Comparison of ENCODE assay signal across 18 cellular contexts in genomic region chr11:61353109-61354067, GRCh38. TPM values are rescaled to one million over a fixed set of nuclear protein-coding genes. Genes with fewer than 3 reads are reported as not detected.
DNase-seq lines count a peak whose midpoint lies in the region; ATAC-seq and TF ChIP-seq lines count a peak whose summit lies in the region.
"Had no signal": no experiment of that assay in that cellular context is flagged by ENCODE, and none has a peak within 500 bp of the region (broad histone marks: within the 10 kb centered on the region; RNA-seq: fewer than 3 reads in every experiment).

No MANE protein-coding gene starts in this region.

- H3K4me1 ChIP-seq in BLaER1 (peaks cover 48% of the 10 kb centered on the region), IMR-90 (ENCODE audit: control insufficient read depth, insufficient read depth, low read length) (no peaks in the 10 kb centered on the region)
- H3K4me1 ChIP-seq: uterus had no signal

- no peaks in the 10 kb centered on the region for H4K20me1 ChIP-seq in BLaER1
- no peaks in the 10 kb centered on the region for H4K20me1 ChIP-seq in IMR-90 (ENCODE audit: insufficient read depth, low read length)

- H3K9me3 ChIP-seq in BLaER1 (no peaks in the 10 kb centered on the region), IMR-90 (ENCODE audit: control insufficient read depth, insufficient read depth, low read length) (no peaks in the 10 kb centered on the region)
- H3K9me3 ChIP-seq: uterus had no signal

- no peak overlapping the region for H3K56ac ChIP-seq in IMR-90 (ENCODE audit: extremely low read depth, insufficient read depth, low read length)

- no peak overlapping the region for H4K8ac ChIP-seq in IMR-90 (ENCODE audit: low read depth in 2 of 2, low read length in 2 of 2)

- H2BK20ac ChIP-seq in IMR-90 (ENCODE audit: low read depth, low read length), result no peak overlapping the region

- H3K4ac ChIP-seq in IMR-90 (ENCODE audit: low read depth, low read length), result no peak overlapping the region

- H3K27me3 ChIP-seq in BLaER1 (no peaks in the 10 kb centered on the region), IMR-90 (ENCODE audit: control insufficient read depth, insufficient read depth, low read length) (no peaks in the 10 kb centered on the region), brain microvascular endothelial cell (replicated peaks) (no peaks in the 10 kb centered on the region)
- H3K27me3 ChIP-seq: uterus had no signal

- H3K9ac ChIP-seq in BLaER1 (peak overlapping the region; percentile 53), IMR-90 (ENCODE audit: low read depth, low read length) (no peak overlapping the region)

- H2BK5ac ChIP-seq in IMR-90 (ENCODE audit: low read depth, low read length, poor library complexity, severe bottlenecking), result no peak overlapping the region

- WGBS in IMR-90 (ENCODE audit: extremely low coverage in 2 of 2, insufficient read length in 1 of 2), 2 experiments, result 90% methylated on average over 3 of the region's 15 CpGs; no CpG with 5 or more reads in 1 of the 2 experiments

- H3K79me1 ChIP-seq in IMR-90 (ENCODE audit: low read depth in 1 of 2, low read length in 2 of 2), result peaks cover 7 to 11% of the 10 kb centered on the region in 2 experiments; a peak in 3 of 4 replicates

- H3K14ac ChIP-seq in IMR-90 (replicated peaks; ENCODE audit: low read depth, low read length), result no peak overlapping the region

- intact Hi-C loops in IMR-90 (cut with micrococcal nuclease), result no loop called here

- peaks cover 11% of the 10 kb centered on the region for H3K4me1 Mint-ChIP-seq in activated naive CD8-positive, alpha-beta T cell treated with anti-CD3 and anti-CD28 coated beads, Interleukin-2, amount 50 U/mL, for 24 hours
- no peaks in the 10 kb centered on the region for H3K4me1 Mint-ChIP-seq in nephron progenitor cell

- H3K4me2 ChIP-seq in BLaER1 (peak overlapping the region; percentile 66), IMR-90 (ENCODE audit: low read depth, low read length) (no peak overlapping the region)

- peaks cover 9% of the 10 kb centered on the region for H3K9me1 ChIP-seq in IMR-90 (ENCODE audit: insufficient read depth, low read length)

- H3K36me3 ChIP-seq in BLaER1, result peaks cover 56% of the 10 kb centered on the region
- H3K36me3 ChIP-seq in IMR-90 (ENCODE audit: control insufficient read depth, insufficient read depth, low read length), result peaks cover 45% of the 10 kb centered on the region
- H3K36me3 ChIP-seq in brain microvascular endothelial cell (replicated peaks), result peaks cover 39% of the 10 kb centered on the region
- H3K36me3 ChIP-seq: uterus had no signal

- ATAC-seq in IMR-90 (ENCODE audit: low read depth), result no peak
- ATAC-seq in activated naive CD8-positive, alpha-beta T cell treated with anti-CD3 and anti-CD28 coated beads, Interleukin-2, amount 50 U/mL, for 24 hours, result no peak
- ATAC-seq in HG03095 (IDR thresholded peaks at IDR 0.05; ENCODE audit: unreplicated experiment), result no peak
- no peak for ATAC-seq in GM21360 (IDR thresholded peaks at IDR 0.05; ENCODE audit: unreplicated experiment)
- ATAC-seq: activated T-helper 17 cell treated with anti-CD3 and anti-CD28 coated beads, Interleukin-2, amount 50 U/mL, for 72 hours had no signal

- no peak overlapping the region for H3K23ac ChIP-seq in IMR-90 (ENCODE audit: low read depth, low read length)

- CTCF ChIA-PET in IMR-90 (lab: Yijun Ruan, JAX), result no interaction called here

- TF ChIP-seq CTCF in IMR-90 (conservative IDR thresholded peaks at IDR 0.05; ENCODE audit: low read depth, low read length) (no peak), nephron progenitor cell (IDR thresholded peaks at IDR 0.05) (no peak), brain microvascular endothelial cell (IDR thresholded peaks at IDR 0.05; ENCODE audit: low read depth, low read length, missing control alignments) (no peak)

- H4K91ac ChIP-seq in IMR-90 (ENCODE audit: insufficient read depth, low read depth, low read length), result no peak overlapping the region

- no peak overlapping the region for H2AK5ac ChIP-seq in IMR-90 (ENCODE audit: low read depth, low read length)

- H2AFZ ChIP-seq in IMR-90 (replicated peaks; ENCODE audit: low read length, poor library complexity), result no peak overlapping the region

- in situ Hi-C loops in IMR-90 (cut with MboI; ENCODE audit: low sequenced_read_pairs) (no loop called here), brain microvascular endothelial cell (cut with HindIII; ENCODE audit: low pct_ligation_motif_present, low sequenced_read_pairs) (no loop called here)

- H3K4me3 ChIP-seq in BLaER1 (no peak overlapping the region), IMR-90 (ENCODE audit: insufficient read depth, low read depth, low read length) (no peak overlapping the region), brain microvascular endothelial cell (ENCODE audit: low read depth, low read length) (no peak overlapping the region)
- H3K4me3 ChIP-seq: uterus had no signal

- H3K27me3 Mint-ChIP-seq in activated naive CD8-positive, alpha-beta T cell treated with anti-CD3 and anti-CD28 coated beads, Interleukin-2, amount 50 U/mL, for 24 hours, result no peaks in the 10 kb centered on the region
- H3K27me3 Mint-ChIP-seq in nephron progenitor cell (ENCODE audit: low read depth, poor library complexity), result peaks cover 5% of the 10 kb centered on the region
- H3K27me3 Mint-ChIP-seq: activated T-helper 17 cell treated with anti-CD3 and anti-CD28 coated beads, Interleukin-2, amount 50 U/mL, for 72 hours; central memory CD8-positive, alpha-beta T cell had no signal

- H3K36me3 Mint-ChIP-seq in activated naive CD8-positive, alpha-beta T cell treated with anti-CD3 and anti-CD28 coated beads, Interleukin-2, amount 50 U/mL, for 24 hours (ENCODE audit: low read depth), result peaks cover 15% of the 10 kb centered on the region
- peaks cover 4% of the 10 kb centered on the region for H3K36me3 Mint-ChIP-seq in nephron progenitor cell (ENCODE audit: low read depth)

- no peak overlapping the region for H2BK120ac ChIP-seq in IMR-90 (ENCODE audit: low read depth, low read length)

- BruUV-seq in IMR-90 (replicated peaks; lab: Mats Ljungman, UMichigan), result no TSS peak

- no peak for TF ChIP-seq RAD21 in IMR-90 (IDR thresholded peaks at IDR 0.05; ENCODE audit: low read length)

- no peak overlapping the region for H3K4me3 Mint-ChIP-seq in activated naive CD8-positive, alpha-beta T cell treated with anti-CD3 and anti-CD28 coated beads, Interleukin-2, amount 50 U/mL, for 24 hours
- no peak overlapping the region for H3K4me3 Mint-ChIP-seq in nephron progenitor cell
- H3K4me3 Mint-ChIP-seq: activated T-helper 17 cell treated with anti-CD3 and anti-CD28 coated beads, Interleukin-2, amount 50 U/mL, for 72 hours; central memory CD8-positive, alpha-beta T cell; immature natural killer cell had no signal

- no peak overlapping the region for H4K5ac ChIP-seq in IMR-90 (ENCODE audit: low read depth, low read length)

- peak overlapping the region; percentile 46 for H3K27ac Mint-ChIP-seq in activated naive CD8-positive, alpha-beta T cell treated with anti-CD3 and anti-CD28 coated beads, Interleukin-2, amount 50 U/mL, for 24 hours
- peak overlapping the region; percentile 62 for H3K27ac Mint-ChIP-seq in nephron progenitor cell
- H3K27ac Mint-ChIP-seq: activated T-helper 17 cell treated with anti-CD3 and anti-CD28 coated beads, Interleukin-2, amount 50 U/mL, for 72 hours; immature natural killer cell had no signal

- peak overlapping the region; percentile 3 for H2AK9ac ChIP-seq in IMR-90 (replicated peaks; ENCODE audit: low read depth, low read length, poor library complexity)

- TF ChIP-seq POLR2A in IMR-90 (IDR thresholded peaks at IDR 0.05; ENCODE audit: low read depth, low read length), result no peak

- H3K9me3 Mint-ChIP-seq in activated naive CD8-positive, alpha-beta T cell treated with anti-CD3 and anti-CD28 coated beads, Interleukin-2, amount 50 U/mL, for 24 hours, result no peaks in the 10 kb centered on the region
- no peaks in the 10 kb centered on the region for H3K9me3 Mint-ChIP-seq in nephron progenitor cell
- H3K9me3 Mint-ChIP-seq: activated T-helper 17 cell treated with anti-CD3 and anti-CD28 coated beads, Interleukin-2, amount 50 U/mL, for 72 hours; central memory CD8-positive, alpha-beta T cell; immature natural killer cell had no signal

- H3K27ac ChIP-seq in BLaER1 (peak overlapping the region; percentile 53; the same call in 1 of the 2 replicates), IMR-90 (ENCODE audit: insufficient read depth, low read length) (no peak overlapping the region), brain microvascular endothelial cell (no peak overlapping the region)
- H3K27ac ChIP-seq: uterus had no signal

- POLR2A ChIA-PET in IMR-90 (lab: Charles Lee; ENCODE audit: unreplicated experiment), result no interaction called here

- no peak overlapping the region for H2BK15ac ChIP-seq in IMR-90 (ENCODE audit: low read depth, low read length)

- H3K18ac ChIP-seq in IMR-90 (ENCODE audit: low read depth, low read length), result no peak overlapping the region

- dilution Hi-C loops in IMR-90 (cut with HindIII; ENCODE audit: low sequenced_read_pairs, unreplicated experiment), result no loop called here

- DNase-seq in IMR-90 (no peak), nephron progenitor cell (no peak), brain microvascular endothelial cell (no peak), germinal center (ENCODE audit: low spot score) (no peak)
- DNase-seq in activated naive CD8-positive, alpha-beta T cell treated with anti-CD3 and anti-CD28 coated beads, Interleukin-2, amount 50 U/mL, for 24 hours, result no peak
- DNase-seq: amniotic stem cell; effector CD8-positive, alpha-beta T cell; immature natural killer cell; mammary epithelial cell; NCI-H1092 treated with DMSO at 0.1 percent for 48 hours; NCI-H69; uterus had no signal

RNA-seq across cellular contexts. Expression of gene CYB561A3, which starts 8.3 kb away (rescaled TPM):
- 13.6 and 15.3 TPM in 2 replicates for total RNA-seq in IMR-90 (2012; rRNA removed)
- 36.5 and 39.2 TPM in 2 replicates for polyA plus RNA-seq in IMR-90 (2012; rRNA removed)
- 54.8 and 95.7 TPM in 2 replicates for polyA plus RNA-seq in IMR-90 (2012; cell fraction: cytosol; rRNA removed)
- polyA plus RNA-seq in IMR-90 (2012; cell fraction: nucleus; rRNA removed; ENCODE audit: low replicate concordance), result 63.9 and 103 TPM in 2 replicates

RNA-seq across cellular contexts. Expression of gene TMEM138, which starts 8.8 kb away (rescaled TPM):
- total RNA-seq in IMR-90 (2012; rRNA removed), result 16.7 and 16.8 TPM in 2 replicates
- 53.2 and 55.9 TPM in 2 replicates for polyA plus RNA-seq in IMR-90 (2012; rRNA removed)
- 27.1 and 40.7 TPM in 2 replicates for polyA plus RNA-seq in IMR-90 (2012; cell fraction: cytosol; rRNA removed)
- polyA plus RNA-seq in IMR-90 (2012; cell fraction: nucleus; rRNA removed; ENCODE audit: low replicate concordance), result 49.7 and 117 TPM in 2 replicates

RNA-seq across cellular contexts. Expression of gene TKFC, which starts 20.4 kb away (rescaled TPM):
- 8.9 and 10.4 TPM in 2 replicates for total RNA-seq in IMR-90 (2012; rRNA removed)
- 30.8 and 33.3 TPM in 2 replicates for polyA plus RNA-seq in IMR-90 (2012; rRNA removed)
- polyA plus RNA-seq in IMR-90 (2012; cell fraction: cytosol; rRNA removed), result 21.8 and 34.0 TPM in 2 replicates
- 87.0 and 146 TPM in 2 replicates for polyA plus RNA-seq in IMR-90 (2012; cell fraction: nucleus; rRNA removed; ENCODE audit: low replicate concordance)

RNA-seq across cellular contexts. Expression of gene DDB1, which starts 20.5 kb away (rescaled TPM):
- 372 and 412 TPM in 2 replicates for total RNA-seq in IMR-90 (2012; rRNA removed)
- polyA plus RNA-seq in IMR-90 (2012; rRNA removed), result 208 and 221 TPM in 2 replicates
- polyA plus RNA-seq in IMR-90 (2012; cell fraction: cytosol; rRNA removed), result 162 and 168 TPM in 2 replicates
- polyA plus RNA-seq in IMR-90 (2012; cell fraction: nucleus; rRNA removed; ENCODE audit: low replicate concordance), result 150 and 234 TPM in 2 replicates

RNA-seq across cellular contexts. Expression of gene TMEM216, which starts 39.0 kb away (rescaled TPM):
- 10.0 TPM in 2 replicates for total RNA-seq in IMR-90 (2012; rRNA removed)
- 16.5 and 17.2 TPM in 2 replicates for polyA plus RNA-seq in IMR-90 (2012; rRNA removed)
- polyA plus RNA-seq in IMR-90 (2012; cell fraction: cytosol; rRNA removed), result 18.0 and 75.6 TPM in 2 replicates
- polyA plus RNA-seq in IMR-90 (2012; cell fraction: nucleus; rRNA removed; ENCODE audit: low replicate concordance), result 7.7 and 17.1 TPM in 2 replicates
- total RNA-seq: G401 had no signal
